8 cellular contexts compared by ENCODE assay signal in genomic region chr10:74150151-74151056, GRCh38. TPM values are rescaled to one million over a fixed set of nuclear protein-coding genes. Genes with fewer than 3 reads are reported as not detected.
DNase-seq lines count a peak whose midpoint lies in the region; ATAC-seq, FAIRE-seq and TF ChIP-seq lines count a peak whose summit lies in the region.

AP3M1 (minus strand) TSS chr10:74150828; CDS start chr10:74138379, 12,449 bp downstream.

- H3K9me3 ChIP-seq in SK-N-SH (no peaks in the 10 kb centered on the region), heart right ventricle (no peaks in the 10 kb centered on the region), uterus (no peaks in the 10 kb centered on the region)

- TF ChIP-seq CTCF in D721Med (IDR thresholded peaks at IDR 0.05; ENCODE audit: insufficient read depth, missing control alignments) (no peak), SK-N-SH (IDR thresholded peaks at IDR 0.05) (no peak), heart right ventricle (IDR thresholded peaks at IDR 0.05) (no peak), uterus (IDR thresholded peaks at IDR 0.05) (no peak)

- H3F3A ChIP-seq in SK-N-SH (replicated peaks; ENCODE audit: insufficient read depth): peaks cover 15% of the 10 kb centered on the region

- CTCF ChIA-PET in SK-N-SH (lab: Yijun Ruan, JAX): interaction anchor here (1.0 to 1.9 kb wide), 4 partner anchors 32 to 302 kb away, joined by 3 to 4 read pairs (median 3); no protein-coding TSS in a partner anchor

- POLR2A ChIA-PET in SK-N-SH (lab: Yijun Ruan, JAX): interaction anchor here (1.0 to 1.4 kb wide), 2 partner anchors 12 to 26 kb away, joined by 3 to 5 read pairs; no protein-coding TSS in a partner anchor

- H3K36me3 ChIP-seq in SK-N-SH (replicated peaks in 1 of 2; ENCODE audit: control insufficient read depth in 1 of 2, insufficient read depth in 2 of 2, low read length in 1 of 2) (peaks cover 0 to 10% of the 10 kb centered on the region in 2 experiments), heart right ventricle (peaks cover 0 to 26% (median 7%) of the 10 kb centered on the region in 9 donors), uterus (no peaks in the 10 kb centered on the region)

- FAIRE-seq in D721Med (lab: Jason Lieb, UNC): no peak

- H3K27ac Mint-ChIP-seq in activated naive CD4-positive, alpha-beta T cell treated with anti-CD3 and anti-CD28 coated beads, Interleukin-2, amount 50 U/mL, for 72 hours: peak within 1 kb of the TSS in 1 of 2 donors; percentile 79

- peak; percentile 62 for DNase-seq in D721Med (ENCODE audit: insufficient read length, low spot score)
- peak; percentile 83 for DNase-seq in HPDE6-E6E7 (ENCODE audit: extremely low spot score)
- peak; percentile 83 for DNase-seq in SK-N-SH
- DNase-seq in activated naive CD4-positive, alpha-beta T cell treated with anti-CD3 and anti-CD28 coated beads, Interleukin-2, amount 50 U/mL, for 72 hours (ENCODE audit: low spot score in 2 of 2): peak; percentile 75 to 78
- peak; percentile 82 to 88 for DNase-seq in heart right ventricle
- DNase-seq in pulmonary artery endothelial cell (ENCODE audit: low read depth, low spot score): peak; percentile 37
- peak; percentile 79 to 87 for DNase-seq in uterus

- peak in 1 of 2 donors; percentile 72 for TF ChIP-seq POLR2A in uterus (IDR thresholded peaks at IDR 0.05)

- 2% methylated on average over 35 of the region's 35 CpGs for WGBS in SK-N-SH (ENCODE audit: low lambda C conversion rate)
- WGBS in heart right ventricle, 2 donors: 0 to 1% methylated on average over 35 of the region's 35 CpGs

- no peaks in the 10 kb centered on the region for H3K9me2 ChIP-seq in SK-N-SH

- H3K9ac ChIP-seq in SK-N-SH: peak within 1 kb of the TSS; percentile 90

- H3K9me3 Mint-ChIP-seq in activated naive CD4-positive, alpha-beta T cell treated with anti-CD3 and anti-CD28 coated beads, Interleukin-2, amount 50 U/mL, for 72 hours: no peaks in the 10 kb centered on the region

- peak within 1 kb of the TSS; percentile 95 for H2AFZ ChIP-seq in SK-N-SH (ENCODE audit: low read depth)

- peak within 1 kb of the TSS; percentile 89 to 96 for H3K27ac ChIP-seq in SK-N-SH (ENCODE audit: low read depth in 2 of 2, low read length in 1 of 2)
- peak within 1 kb of the TSS; percentile 62 to 93 (median 90) for H3K27ac ChIP-seq in heart right ventricle
- peak within 1 kb of the TSS; percentile 88 to 93 for H3K27ac ChIP-seq in uterus

- H3K4me1 ChIP-seq in SK-N-SH (ENCODE audit: control insufficient read depth in 1 of 2, insufficient read depth in 2 of 2, low read depth in 1 of 2, low read length in 1 of 2): peaks cover 8 to 16% of the 10 kb centered on the region in 2 experiments; a peak in 3 of 4 replicates
- H3K4me1 ChIP-seq in heart right ventricle: peaks cover 0 to 59% (median 43%) of the 10 kb centered on the region in 9 donors
- peaks cover 11 to 14% of the 10 kb centered on the region in 2 donors for H3K4me1 ChIP-seq in uterus

- peak; percentile 16 for ATAC-seq in GM19468 (IDR thresholded peaks at IDR 0.05; ENCODE audit: extremely low read depth, unreplicated experiment)
- ATAC-seq in activated naive CD4-positive, alpha-beta T cell treated with anti-CD3 and anti-CD28 coated beads, Interleukin-2, amount 50 U/mL, for 72 hours: peak; percentile 58 to 73
- ATAC-seq in heart right ventricle: peak; percentile 62 to 85 (median 70)

- peak within 1 kb of the TSS; percentile 88 for H3K4me2 ChIP-seq in SK-N-SH

- peaks cover 76% of the 10 kb centered on the region for H3K79me2 ChIP-seq in SK-N-SH (ENCODE audit: insufficient read depth)

- H3K4me3 ChIP-seq in SK-N-SH (ENCODE audit: low read depth in 2 of 2, low read length in 1 of 2) (peak within 1 kb of the TSS; percentile 89 to 97), heart right ventricle (peak within 1 kb of the TSS; percentile 56 to 99 (median 76)), uterus (peak within 1 kb of the TSS; percentile 93 to 99)

- no peak for TF ChIP-seq EP300 in SK-N-SH (IDR thresholded peaks at IDR 0.05; ENCODE audit: borderline replicate concordance in 1 of 2, low read depth in 1 of 2, low read length in 1 of 2)

- H3K27me3 ChIP-seq in SK-N-SH (ENCODE audit: insufficient read depth) (no peaks in the 10 kb centered on the region), heart right ventricle (no peaks in the 10 kb centered on the region), uterus (no peaks in the 10 kb centered on the region)

- H3K36me3 Mint-ChIP-seq in activated naive CD4-positive, alpha-beta T cell treated with anti-CD3 and anti-CD28 coated beads, Interleukin-2, amount 50 U/mL, for 72 hours: no peaks in the 10 kb centered on the region

- intact Hi-C loops in heart right ventricle (cut with DNase I) (loop anchor here in 4 of 10 donors (2.0 to 10.0 kb wide), 4 partner anchors 26 to 964 kb away; partner anchors contain the start of genes SAMD8 (in 2 of the 4) and KAT6B (in 1 of the 4)), uterus (cut with DNase I; ENCODE audit: low total_unique reads) (no loop called here)

- TF ChIP-seq RAD21 in SK-N-SH (IDR thresholded peaks at IDR 0.05; ENCODE audit: low read length): no peak

- peaks cover 9% of the 10 kb centered on the region for H4K20me1 ChIP-seq in SK-N-SH (ENCODE audit: insufficient read depth)

TF ChIP-seq in SK-N-SH, 30 proteins besides CTCF, POLR2A, EP300 and RAD21 (continues in another document):
- no peak for TF ChIP-seq TCF12 (IDR thresholded peaks at IDR 0.05)
- peak; percentile 24; the same call in 1 of the 2 replicates for TF ChIP-seq GABPA (IDR thresholded peaks at IDR 0.05; ENCODE audit: low read depth)
- TF ChIP-seq REST (IDR thresholded peaks at IDR 0.05; ENCODE audit: low read depth, low read length): no peak
- TF ChIP-seq FOXJ3 (CRISPR knock-in tag; IDR thresholded peaks at IDR 0.05): no peak
- no peak for TF ChIP-seq PBX3 (IDR thresholded peaks at IDR 0.05)
- no peak for TF ChIP-seq CHD2 (IDR thresholded peaks at IDR 0.05; ENCODE audit: low read length, partially characterized antibody)
- no peak for TF ChIP-seq IRF3 (IDR thresholded peaks at IDR 0.05; ENCODE audit: low read depth, low read length)
- peak; percentile 43; the same call in 1 of the 2 replicates for TF ChIP-seq POLR2AphosphoS5 (IDR thresholded peaks at IDR 0.05; ENCODE audit: low read depth, low read length)
- TF ChIP-seq NRF1 (IDR thresholded peaks at IDR 0.05; ENCODE audit: low read depth, low read length): no peak
- 0 out of 2 replicates have a peak, but pooled peaks have one; percentile 15 for TF ChIP-seq MAX (IDR thresholded peaks at IDR 0.05; ENCODE audit: low read depth)
- peak; percentile 47; the same call in 1 of the 2 replicates for TF ChIP-seq GATA2 (CRISPR knock-in tag; IDR thresholded peaks at IDR 0.05)

RNA-seq across cellular contexts. Expression of gene AP3M1, which starts in this region (rescaled TPM):
- 17.7 and 25.8 TPM in 2 replicates for polyA plus RNA-seq in SK-N-SH (2012; rRNA removed)
- polyA plus RNA-seq in SK-N-SH (2012; cell fraction: cytosol; rRNA removed): 26.6 and 27.1 TPM in 2 replicates
- 10.4 and 21.8 TPM in 2 replicates for polyA plus RNA-seq in SK-N-SH (2012; cell fraction: nucleus; rRNA removed)
- total RNA-seq in activated naive CD4-positive, alpha-beta T cell treated with anti-CD3 and anti-CD28 coated beads, Interleukin-2, amount 50 U/mL, for 72 hours: 10 to 100 TPM; 29.7 to 39.7 TPM
- total RNA-seq in heart right ventricle: 10 to 100 TPM; 23.8 to 33.2 (median 28.5) TPM
- polyA plus RNA-seq in heart right ventricle: 10 to 100 TPM in 1 of 2 donors, 1 to 10 TPM in 1; 6.6 to 14.7 TPM
- total RNA-seq in pulmonary artery endothelial cell: 37.7 and 44.1 TPM in 2 replicates
- total RNA-seq in uterus: 10 to 100 TPM; 13.8 to 37.8 (median 28.4) TPM

Comparison
In these comparisons a context has a peak if more than half of its experiments do, and no peak if none do; other contexts are left out.
1. Peak in every context shown above with its lines: DNase-seq, ATAC-seq, H3K4me3 ChIP-seq and H3K27ac ChIP-seq.
2. ATAC-seq: peak in every context shown above with its lines; median percentile 70 in heart right ventricle; 66 in activated naive CD4-positive, alpha-beta T cell treated with anti-CD3 and anti-CD28 coated beads, Interleukin-2, amount 50 U/mL, for 72 hours; 16 in GM19468.